In genomic region chr3:12194669-12195161, GRCh38 we compare ENCODE assay signal across 7 cellular contexts. TPM values are rescaled to one million over a fixed set of nuclear protein-coding genes. Genes with fewer than 3 reads are reported as not detected.
A peak's percentile ranks its signal among the peaks of the same experiment; 100 is the strongest.
DNase-seq lines count a peak whose midpoint lies in the region; ATAC-seq, FAIRE-seq and TF ChIP-seq lines count a peak whose summit lies in the region.

No MANE protein-coding gene starts in this region.

- CTCF ChIA-PET in K562 (lab: Yijun Ruan, JAX; ENCODE audit: low intra/inter-chr PET ratio), result no interaction called here

- H3K9ac ChIP-seq in KMS-11 (no peak overlapping the region), K562 (ENCODE audit: insufficient read depth in 1 of 2, low read depth in 2 of 2, low read length in 2 of 2) (no peak overlapping the region)

- POLR2A ChIA-PET in K562 (lab: Yijun Ruan, JAX), result interaction anchor here (0.6 to 1.6 kb wide), 2 partner anchors 9 to 10 kb away, joined by 3 to 4 read pairs; no protein-coding TSS in a partner anchor

- 0% methylated on average over 3 of the region's 3 CpGs for WGBS in K562 (ENCODE audit: insufficient coverage, low coverage, missing lambda C conversion rate)

- intact Hi-C loops in K562 (cut with micrococcal nuclease), result no loop called here

- H3K27me3 ChIP-seq in KMS-11 (ENCODE audit: insufficient read depth, low read depth) (no peaks in the 10 kb centered on the region), K562 (ENCODE audit: control insufficient read depth in 2 of 2, insufficient read depth in 2 of 2, low read length in 2 of 2) (peaks cover 2 to 13% of the 10 kb centered on the region in 2 experiments; a peak in 2 of 5 replicates)

- FAIRE-seq in GM18507 (lab: Jason Lieb, UNC) (peak; percentile 85), K562 (lab: Jason Lieb, UNC) (peak; percentile 71)

- TF ChIP-seq POLR2A in K562 (conservative IDR thresholded peaks at IDR 0.05), result no peak

- peak; percentile 48; the same call in 1 of the 2 replicates for TF ChIP-seq EP300 in K562 (IDR thresholded peaks at IDR 0.05; ENCODE audit: low read length)

- no peak overlapping the region; the same call in 1 of the 2 replicates for H3K27ac ChIP-seq in KMS-11
- H3K27ac ChIP-seq in K562 (ENCODE audit: extremely low read depth, low read depth, low read length), result no peak overlapping the region; the same call in 2 of the 3 replicates

- peak; percentile 52 for ATAC-seq in GM21619 (IDR thresholded peaks at IDR 0.05; ENCODE audit: unreplicated experiment)
- peak; percentile 99 for ATAC-seq in K562

- H4K20me1 ChIP-seq in KMS-11 (ENCODE audit: insufficient read depth), result no peaks in the 10 kb centered on the region
- H4K20me1 ChIP-seq in K562 (replicated peaks; ENCODE audit: control insufficient read depth, insufficient read depth, low read length), result no peaks in the 10 kb centered on the region

- H3K4me3 ChIP-seq in KMS-11 (IDR thresholded peaks at IDR 0.05; ENCODE audit: insufficient read depth, low read depth, low read length), result no peak overlapping the region
- H3K4me3 ChIP-seq in K562, result no peak overlapping the region

- H2AFZ ChIP-seq in KMS-11 (ENCODE audit: low read depth) (no peak overlapping the region), K562 (ENCODE audit: low read depth, low read length) (no peak overlapping the region)

- no peaks in the 10 kb centered on the region for H3K9me3 ChIP-seq in K562 (replicated peaks; ENCODE audit: control insufficient read depth, insufficient read depth, low read depth, low read length)

- H3K79me2 ChIP-seq in KMS-11 (ENCODE audit: insufficient read depth, low read depth), result no peaks in the 10 kb centered on the region
- no peaks in the 10 kb centered on the region for H3K79me2 ChIP-seq in K562 (ENCODE audit: control insufficient read depth, insufficient read depth, low read length)

- H3K4me1 ChIP-seq in KMS-11 (ENCODE audit: low read depth, poor library complexity, severe bottlenecking) (peaks cover 39% of the 10 kb centered on the region), K562 (replicated peaks in 1 of 2; ENCODE audit: control insufficient read depth in 2 of 2, insufficient read depth in 2 of 2, low read length in 2 of 2) (peaks cover 0 to 42% of the 10 kb centered on the region in 2 experiments; a peak in 3 of 5 replicates)

- H3K36me3 ChIP-seq in KMS-11 (ENCODE audit: insufficient read depth) (no peaks in the 10 kb centered on the region), K562 (ENCODE audit: control insufficient read depth, insufficient read depth, low read length) (no peaks in the 10 kb centered on the region)

- peak; percentile 69 to 81 for TF ChIP-seq RAD21 in K562 (CRISPR knock-in tag; conservative IDR thresholded peaks at IDR 0.05 in 1 of 2, IDR thresholded peaks at IDR 0.05 in 1 of 2)

- no peaks in the 10 kb centered on the region for H3K9me1 ChIP-seq in K562 (ENCODE audit: control insufficient read depth, insufficient read depth, low read length)

- no TSS peak for BruUV-seq in K562 (replicated peaks; lab: Mats Ljungman, UMichigan)

- H3K4me2 ChIP-seq in KMS-11 (no peak overlapping the region; the same call in 1 of the 2 replicates), K562 (ENCODE audit: insufficient read depth, low read length) (no peak overlapping the region)

- TF ChIP-seq CTCF in KMS-11 (conservative IDR thresholded peaks at IDR 0.05; ENCODE audit: low read depth, low read length) (peak; percentile 41; the same call in 1 of the 2 replicates), K562 (IDR thresholded peaks at IDR 0.05 in 2 of 3, conservative IDR thresholded peaks at IDR 0.05 in 1 of 3; ENCODE audit: insufficient read depth in 2 of 3, low read depth in 1 of 3, low read length in 3 of 3) (peak; percentile 90 to 99 (median 99))

- in situ Hi-C loops in K562 (cut with MboI), result no loop called here

- no peak for DNase-seq in GM18507 (ENCODE audit: extremely low spot score, insufficient read length, low read depth)
- DNase-seq in K562 (ENCODE audit: extremely low read depth in 1 of 4, low spot score in 3 of 4), result peak; percentile 43 to 67 (median 52)
- peak in 2 of 3 donors; percentile 24 to 30 for DNase-seq in stimulated activated CD4-positive, alpha-beta T cell treated with anti-CD3 and anti-CD28 coated beads, Interleukin-12 subunit alpha, Interleukin-12 subunit beta, amount 100 ng/mL, for 48 hours (ENCODE audit: low read depth in 2 of 3, low spot score in 1 of 3)
- no peak for DNase-seq in NCI-H2107 (lab: John Stamatoyannopoulos, UW)
- DNase-seq in kidney glomerular epithelial cell (lab: John Stamatoyannopoulos, UW), result no peak

TF ChIP-seq in K562, 482 proteins besides CTCF, POLR2A, EP300 and RAD21 (continues in another document):
- TF ChIP-seq ZNF699 (CRISPR knock-in tag; IDR thresholded peaks at IDR 0.05; ENCODE audit: insufficient replicate concordance), result no peak
- no peak for TF ChIP-seq ELK1 (CRISPR knock-in tag; IDR thresholded peaks at IDR 0.05)
- TF ChIP-seq HDAC3 (IDR thresholded peaks at IDR 0.05; ENCODE audit: borderline replicate concordance, partially characterized antibody), result no peak
- no peak for TF ChIP-seq NR2C2 (CRISPR knock-in tag; IDR thresholded peaks at IDR 0.05)
- no peak; the same call in 1 of the 2 replicates for TF ChIP-seq NR2C2 (tag; IDR thresholded peaks at IDR 0.05)
- no peak for TF ChIP-seq ZNF707 (CRISPR knock-in tag; conservative IDR thresholded peaks at IDR 0.05)
- no peak; the same call in 1 of the 2 replicates for TF ChIP-seq LEF1 (IDR thresholded peaks at IDR 0.05)
- TF ChIP-seq NCOA1 (IDR thresholded peaks at IDR 0.05; ENCODE audit: low read depth), result no peak
- TF ChIP-seq CXXC5 (CRISPR knock-in tag; IDR thresholded peaks at IDR 0.05), result peak; percentile 20
- TF ChIP-seq RBM22 (IDR thresholded peaks at IDR 0.05; ENCODE audit: low read depth, low read length, poor library complexity, severe bottlenecking), result no peak
- TF ChIP-seq CREBBP (IDR thresholded peaks at IDR 0.05; ENCODE audit: low read depth, low read length), result no peak
- no peak for TF ChIP-seq SMARCB1 (IDR thresholded peaks at IDR 0.05; ENCODE audit: insufficient read length, low read depth)
- no peak for TF ChIP-seq HINFP (tag; conservative IDR thresholded peaks at IDR 0.05; ENCODE audit: low read depth)
- no peak for TF ChIP-seq CLOCK (CRISPR knock-in tag; IDR thresholded peaks at IDR 0.05; ENCODE audit: borderline replicate concordance)

RNA-seq across cellular contexts. Expression of gene TIMP4, which starts 36.0 kb away (rescaled TPM):
- not detected in 2 replicates for total RNA-seq in K562 (2011; cell fraction: chromatin; rRNA removed; ENCODE audit: low replicate concordance)
- not detected in 2 replicates for total RNA-seq in K562 (2011; cell fraction: nucleolus; rRNA removed)
- total RNA-seq in K562 (2011; cell fraction: nucleoplasm; rRNA removed), result not detected in 2 replicates
- total RNA-seq in K562 (2014; rRNA removed) (not detected in 2 replicates), K562 (2014; rRNA removed; fragmentation: Illumina TruSeq; extraction: Trizol) (0.07 and 0.10 TPM in 2 replicates), K562 (2015; rRNA removed; fragmentation: Illumina TruSeq; extraction: Trizol) (not detected in 2 replicates), K562 (2021) (not detected in 2 replicates)
- polyA plus RNA-seq in K562 (2011; rRNA removed) (not detected in 2 replicates), K562 (2014; fragmentation: Illumina TruSeq; extraction: Trizol) (0.08 TPM in 1 of 2 replicates, not detected in the other), K562 (2014; fragmentation: Nextera tagmentation; extraction: Ambion mirVana) (under 1 TPM in 1 of 2 experiments, not detected in 1; 0.03 TPM), K562 (2014; rRNA removed) (not detected in 2 replicates)
- polyA plus RNA-seq in K562 (2011; cell fraction: cytosol; rRNA removed), result 0.03 TPM in 1 of 2 replicates, not detected in the other
- polyA plus RNA-seq in K562 (2011; cell fraction: nucleus; rRNA removed), result not detected in 2 replicates
- polyA plus RNA-seq in K562 (2012), result 0.09 and 0.47 TPM in 2 replicates
- not detected in 2 replicates for polyA minus RNA-seq in K562 (2011; rRNA and poly(A)+ RNA removed)
- not detected in 2 replicates for polyA minus RNA-seq in K562 (2011; cell fraction: cytosol; rRNA and poly(A)+ RNA removed)
- polyA minus RNA-seq in K562 (2011; cell fraction: nucleus; rRNA and poly(A)+ RNA removed), result not detected in 2 replicates

Comparison
In these comparisons a context has a peak if more than half of its experiments do, and no peak if none do; other contexts are left out.
1. DNase-seq: peak in K562 (4 of 4) and stimulated activated CD4-positive, alpha-beta T cell treated with anti-CD3 and anti-CD28 coated beads, Interleukin-12 subunit alpha, Interleukin-12 subunit beta, amount 100 ng/mL, for 48 hours (2 of 3); none in GM18507 (single experiment), NCI-H2107 (single experiment) and kidney glomerular epithelial cell (single experiment).